ENCODE assay signal across 8 cellular contexts in genomic region chr13:51583469-51583874, GRCh38. TPM values are rescaled to one million over a fixed set of nuclear protein-coding genes. Genes with fewer than 3 reads are reported as not detected.
A peak's percentile ranks its signal among the peaks of the same experiment; 100 is the strongest.
DNase-seq lines count a peak whose midpoint lies in the region; ATAC-seq and TF ChIP-seq lines count a peak whose summit lies in the region.

No MANE protein-coding gene starts in this region.

- peak overlapping the region in 11 of 12 donors; percentile 41 to 96 (median 94) for H3K4me3 ChIP-seq in heart left ventricle
- H3K4me3 ChIP-seq in mesodermal cell (ENCODE audit: extremely low read depth, insufficient read depth, low read length, poor library complexity, severe bottlenecking): peak overlapping the region; percentile 41
- H3K4me3 ChIP-seq in vagina: peak overlapping the region; percentile 81 to 97

- H3K4me1 Mint-ChIP-seq in MCF 10A (ENCODE audit: insufficient read depth, unreplicated experiment): peaks cover 41% of the 10 kb centered on the region

- peak overlapping the region; percentile 68 to 96 (median 88) for H3K27ac ChIP-seq in heart left ventricle
- H3K27ac ChIP-seq in mesodermal cell (ENCODE audit: low read depth, low read length, severe bottlenecking): peak overlapping the region; percentile 94
- peak overlapping the region; percentile 96 for H3K27ac ChIP-seq in vagina

- TF ChIP-seq POLR2A in heart left ventricle (IDR thresholded peaks at IDR 0.05) (no peak), vagina (IDR thresholded peaks at IDR 0.05) (no peak)

- peaks cover 1% of the 10 kb centered on the region for H3K36me3 Mint-ChIP-seq in MCF 10A (ENCODE audit: insufficient read depth, unreplicated experiment)

- no peak for TF ChIP-seq CTCF in heart left ventricle (IDR thresholded peaks at IDR 0.05)
- no peak for TF ChIP-seq CTCF in MCF 10A (IDR thresholded peaks at IDR 0.05; ENCODE audit: unreplicated experiment)
- no peak for TF ChIP-seq CTCF in vagina (IDR thresholded peaks at IDR 0.05)

- intact Hi-C loops in heart left ventricle (cut with DNase I): loop anchor here (1.0 to 10.0 kb wide), 18 partner anchors 81 to 611 kb away; partner anchors contain the start of genes DHRS12 (in 4 of the 10), INTS6 (in 4 of the 10), ALG11 (in 1 of the 10) and ATP7B (in 1 of the 10)
- intact Hi-C loops in Right ventricle myocardium superior (cut with DNase I): loop anchor here (10.0 kb wide), 1 partner anchor 221 kb away; the partner anchor contains the start of gene DHRS12
- intact Hi-C loops in MCF 10A (cut with micrococcal nuclease): no loop called here
- intact Hi-C loops in vagina (cut with DNase I): loop anchor here (5.0 to 10.0 kb wide), 2 partner anchors 151 to 219 kb away; partner anchors contain the start of gene DHRS12

- H3K4me1 ChIP-seq in heart left ventricle: peaks cover 0 to 40% (median 12%) of the 10 kb centered on the region in 12 donors
- H3K4me1 ChIP-seq in mesodermal cell (ENCODE audit: control insufficient read depth, insufficient read depth, low read length, poor library complexity, severe bottlenecking): peaks cover 16% of the 10 kb centered on the region
- peaks cover 31% of the 10 kb centered on the region for H3K4me1 ChIP-seq in vagina

- WGBS in heart left ventricle, 4 donors: 21 to 26% (median 24%) methylated on average over 8 to 9 of the region's 9 CpGs
- WGBS in mesodermal cell (ENCODE audit: insufficient coverage in 2 of 2), 2 experiments: 22 to 24% methylated on average over 9 of the region's 9 CpGs

- no peaks in the 10 kb centered on the region for H3K27me3 Mint-ChIP-seq in MCF 10A (ENCODE audit: insufficient read depth, unreplicated experiment)

- peaks cover 15% of the 10 kb centered on the region for H3K9me3 Mint-ChIP-seq in MCF 10A (ENCODE audit: unreplicated experiment)

- H3K27ac Mint-ChIP-seq in MCF 10A (ENCODE audit: low read depth, unreplicated experiment): peak overlapping the region; percentile 85

- H3K4me3 Mint-ChIP-seq in MCF 10A (ENCODE audit: unreplicated experiment): peak overlapping the region; percentile 88

- ATAC-seq in heart left ventricle (no peak), Right ventricle myocardium superior (ENCODE audit: poor library complexity) (no peak), HG03175 (IDR thresholded peaks at IDR 0.05; ENCODE audit: unreplicated experiment) (no peak), HG03457 (IDR thresholded peaks at IDR 0.05; ENCODE audit: unreplicated experiment) (no peak)

- DNase-seq in heart left ventricle (no peak), Right ventricle myocardium superior (no peak), MCF 10A (ENCODE audit: unreplicated experiment) (no peak), vagina (ENCODE audit: extremely low spot score in 2 of 2) (no peak), AML-193 (lab: John Stamatoyannopoulos, UW) (no peak)

- no peaks in the 10 kb centered on the region for H3K36me3 ChIP-seq in heart left ventricle
- no peaks in the 10 kb centered on the region for H3K36me3 ChIP-seq in mesodermal cell (ENCODE audit: control insufficient read depth, insufficient read depth, low read length)
- no peaks in the 10 kb centered on the region for H3K36me3 ChIP-seq in vagina

- CTCF ChIA-PET in MCF 10A (lab: Yijun Ruan, JAX): interaction anchor here (0.5 to 1.0 kb wide), 3 partner anchors 39 to 223 kb away, joined by 3 to 4 read pairs (median 3); no protein-coding TSS in a partner anchor

- no peaks in the 10 kb centered on the region for H3K27me3 ChIP-seq in heart left ventricle
- H3K27me3 ChIP-seq in vagina: no peaks in the 10 kb centered on the region

- POLR2A ChIA-PET in MCF 10A (lab: Yijun Ruan, JAX): interaction anchor here (0.5 to 2.1 kb wide), 12 partner anchors 26 to 1628 kb away, joined by 3 to 23 read pairs (median 4); partner anchors contain the start of gene INTS6

- TSS peak; percentile 54 for BruUV-seq in MCF 10A (replicated peaks; lab: Mats Ljungman, UMichigan)

- H3K9me3 ChIP-seq in heart left ventricle (no peaks in the 10 kb centered on the region), mesodermal cell (ENCODE audit: control insufficient read depth, low read length) (no peaks in the 10 kb centered on the region), vagina (no peaks in the 10 kb centered on the region)

RNA-seq across cellular contexts. Expression of gene WDFY2, which starts 0.8 kb away (rescaled TPM):
- 10 to 100 TPM in 1 of 9 donors, 1 to 10 TPM in 8; 3.9 to 12.6 (median 7.4) TPM for total RNA-seq in heart left ventricle
- polyA plus RNA-seq in heart left ventricle: 1 to 10 TPM; 2.0 to 4.9 TPM
- 4.0 TPM for total RNA-seq in Right ventricle myocardium superior
- 46.7 and 56.2 TPM in 2 replicates for total RNA-seq in MCF 10A (2022)
- polyA plus RNA-seq in mesodermal cell (2013, experiment 1 of 2): 13.6 TPM
- polyA plus RNA-seq in mesodermal cell (2013, experiment 2 of 2): 9.8 TPM
- 26.3 TPM for total RNA-seq in vagina

Comparison
In these comparisons a context has a peak if more than half of its experiments do, and no peak if none do; other contexts are left out.
1. H3K4me3 ChIP-seq: peak in every context shown above with its lines; median percentile 94 in heart left ventricle; 89 in vagina; 41 in mesodermal cell.